Comparison of ENCODE assay signal across 14 cellular contexts in the genomic region with DNA sequence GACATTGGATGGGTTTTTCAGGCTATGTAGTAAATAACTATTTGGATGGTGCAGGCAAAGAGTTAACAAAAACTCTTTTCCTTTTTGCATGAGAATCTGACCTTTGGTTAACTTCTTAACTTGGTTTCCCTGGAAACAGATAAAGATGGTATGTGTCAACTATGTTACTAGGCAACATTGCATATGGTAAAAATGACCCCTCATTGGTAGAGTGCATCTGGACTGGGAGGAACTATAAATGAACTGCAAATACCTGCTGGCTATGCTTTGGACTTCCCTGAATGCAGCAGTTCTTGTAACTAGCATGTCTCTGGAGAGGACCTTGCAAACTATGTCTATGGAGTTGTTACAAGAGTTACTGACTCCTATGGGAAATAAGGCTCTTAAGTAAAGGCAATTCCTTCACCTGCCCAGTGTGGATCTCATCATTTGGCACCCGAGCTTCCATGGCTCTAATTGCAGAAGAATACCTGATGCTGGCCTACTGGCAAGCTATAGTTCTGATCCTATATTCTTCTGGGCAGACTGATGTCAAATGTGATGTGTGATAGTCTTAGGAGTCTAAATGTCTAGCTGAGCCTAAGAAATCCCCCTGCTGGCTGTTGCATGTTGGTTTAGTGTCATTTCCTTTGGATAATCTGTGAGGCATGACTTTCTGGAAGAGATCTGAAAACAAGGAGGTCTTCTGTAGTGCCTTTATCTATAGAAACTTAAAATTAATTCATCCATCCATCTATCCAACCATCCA.
DNase-seq lines count a peak whose midpoint lies in the region; ATAC-seq and TF ChIP-seq lines count a peak whose summit lies in the region.
"Had no signal": no experiment of that assay in that cellular context is flagged by ENCODE, and none has a peak within 500 bp of the region (broad histone marks: within the 10 kb centered on the region; RNA-seq: fewer than 3 reads in every experiment).

No MANE protein-coding gene starts in this region.

- in situ Hi-C loops in T47D (cut with HindIII; ENCODE audit: low pct_unique_long_range_greater_than_20kb, low sequenced_read_pairs), result loop anchor here (25.0 kb wide), 1 partner anchor 337 kb away; a partner anchor contains a TSS

- H3K27ac Mint-ChIP-seq in MCF 10A (ENCODE audit: low read depth, unreplicated experiment), result no peak overlapping the region
- H3K27ac Mint-ChIP-seq in naive thymus-derived CD8-positive, alpha-beta T cell, result peak overlapping the region in 2 of 10 donors; percentile 45 to 54
- H3K27ac Mint-ChIP-seq: memory B cell had no signal

- H3K4me3 ChIP-seq in fibroblast of pulmonary artery (replicated peaks; ENCODE audit: low read depth, low read length), result no peak overlapping the region

- no peak for TF ChIP-seq CTCF in MCF 10A (IDR thresholded peaks at IDR 0.05; ENCODE audit: unreplicated experiment)
- peak; percentile 19 for TF ChIP-seq CTCF in fibroblast of pulmonary artery (IDR thresholded peaks at IDR 0.05; ENCODE audit: low read length, missing control alignments)

- BruUV-seq in MCF 10A (replicated peaks; lab: Mats Ljungman, UMichigan), result no TSS peak

- intact Hi-C loops in MCF 10A (cut with micrococcal nuclease), result no loop called here

- POLR2A ChIA-PET in MCF 10A (lab: Yijun Ruan, JAX), result no interaction called here
- POLR2A ChIA-PET in naive thymus-derived CD8-positive, alpha-beta T cell (lab: Charles Lee), result no interaction called here

- no peak for ATAC-seq in naive thymus-derived CD8-positive, alpha-beta T cell
- no peak for ATAC-seq in HG03460 (IDR thresholded peaks at IDR 0.05; ENCODE audit: unreplicated experiment)

- CTCF ChIA-PET in MCF 10A (lab: Yijun Ruan, JAX), result interaction anchor here (0.7 to 9.5 kb wide), 3 partner anchors 207 to 343 kb away, joined by 3 to 200 read pairs (median 4); a partner anchor contains a TSS

- no peak overlapping the region for H3K4me3 Mint-ChIP-seq in MCF 10A (ENCODE audit: unreplicated experiment)
- no peak overlapping the region for H3K4me3 Mint-ChIP-seq in naive thymus-derived CD8-positive, alpha-beta T cell
- H3K4me3 Mint-ChIP-seq: memory B cell had no signal

- H3K27me3 Mint-ChIP-seq in MCF 10A (ENCODE audit: insufficient read depth, unreplicated experiment), result no peaks in the 10 kb centered on the region
- no peaks in the 10 kb centered on the region for H3K27me3 Mint-ChIP-seq in naive thymus-derived CD8-positive, alpha-beta T cell
- H3K27me3 Mint-ChIP-seq: memory B cell had no signal

- peaks cover 13% of the 10 kb centered on the region for H3K4me1 Mint-ChIP-seq in MCF 10A (ENCODE audit: insufficient read depth, unreplicated experiment)
- H3K4me1 Mint-ChIP-seq in naive thymus-derived CD8-positive, alpha-beta T cell, result peaks cover 32 to 61% (median 51%) of the 10 kb centered on the region in 4 donors

- no peaks in the 10 kb centered on the region for H3K9me3 Mint-ChIP-seq in MCF 10A (ENCODE audit: unreplicated experiment)
- H3K9me3 Mint-ChIP-seq in naive thymus-derived CD8-positive, alpha-beta T cell, result no peaks in the 10 kb centered on the region
- H3K9me3 Mint-ChIP-seq: memory B cell had no signal

- no peaks in the 10 kb centered on the region for H3K36me3 Mint-ChIP-seq in MCF 10A (ENCODE audit: insufficient read depth, unreplicated experiment)
- H3K36me3 Mint-ChIP-seq in naive thymus-derived CD8-positive, alpha-beta T cell, result peaks cover 4 to 34% (median 12%) of the 10 kb centered on the region in 3 donors

- DNase-seq in T47D (ENCODE audit: low read depth in 1 of 2, low spot score in 1 of 2), result peak; percentile 14 to 40
- no peak for DNase-seq in MCF 10A (ENCODE audit: unreplicated experiment)
- peak; percentile 60 for DNase-seq in RPMI7951 (ENCODE audit: low read depth)
- DNase-seq in fibroblast of pulmonary artery (ENCODE audit: low read depth), result peak; percentile 89
- DNase-seq in renal cortical epithelial cell (ENCODE audit: low read depth), result peak; percentile 69
- DNase-seq in naive thymus-derived CD8-positive, alpha-beta T cell, result no peak
- no peak for DNase-seq in T-helper 1 cell
- DNase-seq: activated T-cell treated with anti-CD3 and anti-CD28 coated beads for 4 hours, hypothalamus, NCI-H1092 treated with DMSO at 0.1 percent for 48 hours, NCI-H510A, SHP77 had no signal

Comparison
In these comparisons a context has a peak if more than half of its experiments do, and no peak if none do; other contexts are left out.
1. DNase-seq: peak in T47D (2 of 2), RPMI7951 (single experiment), fibroblast of pulmonary artery (single experiment) and renal cortical epithelial cell (single experiment); none in MCF 10A (single experiment), naive thymus-derived CD8-positive, alpha-beta T cell (0 of 10) and T-helper 1 cell (0 of 5).